Comparison of ENCODE assay signal across 1 cellular context in genomic region chr6:136822379-136823127, GRCh38.
A peak's percentile ranks its signal among the peaks of the same experiment; 100 is the strongest.
TF ChIP-seq lines count a peak whose summit lies in the region.

Gene PEX7 (plus strand): TSS chr6:136822592. CDS start chr6:136822666, 74 bp downstream.

TF ChIP-seq in K562, 482 proteins besides CTCF, POLR2A, EP300 and RAD21 (continued from another document and continues in another):
- TF ChIP-seq BMI1 (IDR thresholded peaks at IDR 0.05; ENCODE audit: low read length) = no peak
- peak in 1 of 2 experiments; percentile 65; a peak in 2 of 4 replicates for TF ChIP-seq MNT (conservative IDR thresholded peaks at IDR 0.05)
- TF ChIP-seq ZNF518B (CRISPR knock-in tag; IDR thresholded peaks at IDR 0.05) = no peak
- TF ChIP-seq MYC (IDR thresholded peaks at IDR 0.05; ENCODE audit: low read depth, low read length) = peak; percentile 37
- TF ChIP-seq MYC (CRISPR knock-in tag; IDR thresholded peaks at IDR 0.05; ENCODE audit: borderline replicate concordance, low read depth) = no peak
- TF ChIP-seq RBM14 (IDR thresholded peaks at IDR 0.05; ENCODE audit: borderline replicate concordance, insufficient read depth, low read depth, low read length) = no peak
- TF ChIP-seq RREB1 (CRISPR knock-in tag; IDR thresholded peaks at IDR 0.05) = 0 out of 2 replicates have a peak, but pooled peaks have one; percentile 26
- TF ChIP-seq ASH1L (IDR thresholded peaks at IDR 0.05; ENCODE audit: borderline replicate concordance, low read depth, partially characterized antibody) = no peak
- TF ChIP-seq SRSF9 (IDR thresholded peaks at IDR 0.05; ENCODE audit: borderline replicate concordance, low read depth, low read length) = no peak
- no peak for TF ChIP-seq NEUROD1 (IDR thresholded peaks at IDR 0.05; ENCODE audit: borderline replicate concordance, low read depth, low read length, partially characterized antibody)
- no peak for TF ChIP-seq FOXJ3 (CRISPR knock-in tag; IDR thresholded peaks at IDR 0.05)
- no peak for TF ChIP-seq SNRNP70 (optimal IDR thresholded peaks at IDR 0.05; ENCODE audit: low read depth, low read length)
- peak; percentile 43; the same call in 1 of the 2 replicates for TF ChIP-seq FOSL1 (tag; conservative IDR thresholded peaks at IDR 0.05)
- TF ChIP-seq ZNF263 (CRISPR knock-in tag; IDR thresholded peaks at IDR 0.05; ENCODE audit: borderline replicate concordance) = no peak
- no peak for TF ChIP-seq GTF2B (IDR thresholded peaks at IDR 0.05; ENCODE audit: extremely low read depth, insufficient read length)
- TF ChIP-seq U2AF2 (optimal IDR thresholded peaks at IDR 0.05; ENCODE audit: low read depth, low read length) = no peak
- TF ChIP-seq ZNF384 (IDR thresholded peaks at IDR 0.05; ENCODE audit: low read depth, low read length) = no peak
- TF ChIP-seq MAX (CRISPR knock-in tag; IDR thresholded peaks at IDR 0.05) = peak; percentile 85
- no peak for TF ChIP-seq DDX20 (tag; IDR thresholded peaks at IDR 0.05; ENCODE audit: low read depth)
- TF ChIP-seq COPS2 (conservative IDR thresholded peaks at IDR 0.05) = no peak
- no peak for TF ChIP-seq HDGF (IDR thresholded peaks at IDR 0.05)
- TF ChIP-seq TARDBP (IDR thresholded peaks at IDR 0.05) = no peak
- no peak for TF ChIP-seq ATF3 (IDR thresholded peaks at IDR 0.05)
- TF ChIP-seq ATF3 (CRISPR knock-in tag; conservative IDR thresholded peaks at IDR 0.05) = no peak
- TF ChIP-seq GATAD2A (IDR thresholded peaks at IDR 0.05) = no peak
- TF ChIP-seq KDM4B (IDR thresholded peaks at IDR 0.05; ENCODE audit: borderline replicate concordance in 2 of 2, low read depth in 1 of 2) = no peak
- no peak for TF ChIP-seq ETS2 (tag; IDR thresholded peaks at IDR 0.05; ENCODE audit: borderline replicate concordance, poor library complexity, severe bottlenecking)
- no peak; the same call in 1 of the 2 replicates for TF ChIP-seq E4F1 (CRISPR knock-in tag; IDR thresholded peaks at IDR 0.05; ENCODE audit: borderline replicate concordance)
- no peak for TF ChIP-seq ZNF232 (CRISPR knock-in tag; IDR thresholded peaks at IDR 0.05)
- no peak for TF ChIP-seq HDAC3 (IDR thresholded peaks at IDR 0.05; ENCODE audit: borderline replicate concordance, partially characterized antibody)
- no peak for TF ChIP-seq NCOA6 (IDR thresholded peaks at IDR 0.05)
- no peak for TF ChIP-seq ARID3B (CRISPR knock-in tag; IDR thresholded peaks at IDR 0.05; ENCODE audit: borderline replicate concordance)
- TF ChIP-seq PREB (CRISPR knock-in tag; IDR thresholded peaks at IDR 0.05) = no peak
- no peak for TF ChIP-seq ATF1 (CRISPR knock-in tag; IDR thresholded peaks at IDR 0.05)
- TF ChIP-seq ATF1 (tag; IDR thresholded peaks at IDR 0.05) = peak; percentile 70
- no peak for TF ChIP-seq SMAD3 (CRISPR knock-in tag; conservative IDR thresholded peaks at IDR 0.05)
- TF ChIP-seq DPF2 (IDR thresholded peaks at IDR 0.05) = no peak
- TF ChIP-seq ZNF146 (CRISPR knock-in tag; IDR thresholded peaks at IDR 0.05; ENCODE audit: unreplicated experiment) = no peak
- TF ChIP-seq MTA3 (IDR thresholded peaks at IDR 0.05; ENCODE audit: borderline replicate concordance) = no peak; the same call in none of the 2 replicates
- peak; percentile 80 for TF ChIP-seq GATAD2B (IDR thresholded peaks at IDR 0.05; ENCODE audit: borderline replicate concordance)
- peak; percentile 33 to 72 for TF ChIP-seq E2F6 (IDR thresholded peaks at IDR 0.05; ENCODE audit: borderline replicate concordance in 1 of 2, extremely low read depth in 1 of 2, insufficient read depth in 1 of 2, insufficient read length in 1 of 2, low read depth in 1 of 2, low read length in 1 of 2, poor library complexity in 1 of 2, severe bottlenecking in 1 of 2)
